9 cellular contexts compared by ENCODE assay signal in the genomic region with DNA sequence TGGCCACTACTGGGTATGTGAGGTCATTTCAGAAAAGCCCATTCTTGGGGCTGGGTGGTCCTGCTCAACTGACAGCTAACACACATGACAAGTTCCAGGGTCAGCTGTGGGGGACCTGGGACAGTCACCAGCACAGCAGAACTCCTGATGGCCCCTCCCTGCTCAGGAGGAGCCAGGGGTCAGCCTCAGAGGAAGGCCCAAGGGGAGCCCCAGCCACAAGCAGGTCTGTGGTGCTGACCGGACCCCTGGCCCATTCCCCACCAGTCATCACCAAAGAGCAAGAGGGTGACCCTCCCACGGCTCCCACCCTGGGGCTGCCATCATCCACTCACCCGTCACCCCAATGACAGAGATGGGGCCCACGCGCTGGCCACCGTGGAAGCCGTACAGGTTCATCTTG. TPM values are rescaled to one million over a fixed set of nuclear protein-coding genes. Genes with fewer than 3 reads are reported as not detected.
"Had no signal": no experiment of that assay in that cellular context is flagged by ENCODE, and none has a peak within 500 bp of the region (broad histone marks: within the 10 kb centered on the region; RNA-seq: fewer than 3 reads in every experiment).

No MANE protein-coding gene starts in this region.

- H3K4me3 ChIP-seq: GM23338, K562 had no signal

- H3K27ac Mint-ChIP-seq: GM23338 had no signal

- H2AFZ ChIP-seq: GM23338 had no signal

- FAIRE-seq: H1, HTR-8/SVneo, K562 had no signal

- ATAC-seq: GM23338, K562 had no signal

- H3K9me3 Mint-ChIP-seq: GM23338 had no signal

- H3K4me2 ChIP-seq: GM23338 had no signal

- DNase-seq: H7, HCEC 1CT, IMR-90, KG1 had no signal

- H3K4me3 Mint-ChIP-seq: GM23338 had no signal

RNA-seq across cellular contexts. Expression of a gene that starts 18.0 kb away (rescaled TPM):
- total RNA-seq: GM23338, H7, HT-29, IMR-90 had no signal

RNA-seq across cellular contexts. Expression of a gene that starts 41.7 kb away (rescaled TPM):
- total RNA-seq: GM23338 had no signal

RNA-seq across cellular contexts. Expression of a gene that starts 52.9 kb away (rescaled TPM):
- total RNA-seq: HT-29, IMR-90 had no signal
